ENCODE assay signal across 12 cellular contexts in genomic region chr20:19978511-19979210, GRCh38. TPM values are rescaled to one million over a fixed set of nuclear protein-coding genes. Genes with fewer than 3 reads are reported as not detected.
DNase-seq lines count a peak whose midpoint lies in the region; ATAC-seq and TF ChIP-seq lines count a peak whose summit lies in the region.
"Had no signal": no experiment of that assay in that cellular context is flagged by ENCODE, and none has a peak within 500 bp of the region (broad histone marks: within the 10 kb centered on the region; RNA-seq: fewer than 3 reads in every experiment).

No MANE protein-coding gene starts in this region.

- no peak overlapping the region for H3K14ac ChIP-seq in mesenchymal stem cell (ENCODE audit: low read length in 2 of 2)

- intact Hi-C loops in tibial artery (cut with DNase I; ENCODE audit: low total_unique reads) = no loop called here

- 88% methylated on average over 6 of the region's 6 CpGs for WGBS in mesenchymal stem cell

- H3K79me1 ChIP-seq in mesenchymal stem cell (replicated peaks; ENCODE audit: low read length, poor library complexity, severe bottlenecking) = no peaks in the 10 kb centered on the region

- no peaks in the 10 kb centered on the region for H3K27me3 ChIP-seq in mesenchymal stem cell (ENCODE audit: control insufficient read depth in 1 of 2, insufficient read depth in 1 of 2, low read length in 2 of 2)
- H3K27me3 ChIP-seq in tibial artery = no peaks in the 10 kb centered on the region

- H3K18ac ChIP-seq in mesenchymal stem cell (ENCODE audit: low read depth in 1 of 2, low read length in 2 of 2) = peak overlapping the region in 1 of 2 experiments; percentile 26

- peak overlapping the region in 1 of 2 experiments; percentile 70 for H2BK12ac ChIP-seq in mesenchymal stem cell (ENCODE audit: low read length in 2 of 2)

- no peak overlapping the region for H2BK15ac ChIP-seq in mesenchymal stem cell (ENCODE audit: low read depth, poor library complexity, severe bottlenecking)

- peak overlapping the region; percentile 96 for H3K9ac ChIP-seq in mesenchymal stem cell (ENCODE audit: low read length)

- H2AK5ac ChIP-seq in mesenchymal stem cell (ENCODE audit: low read length, severe bottlenecking) = peak overlapping the region; percentile 25

- H3K27ac ChIP-seq in mesenchymal stem cell (ENCODE audit: low read length, poor library complexity, severe bottlenecking) (peak overlapping the region; percentile 99), tibial artery (peak overlapping the region; percentile 85 to 87)
- H3K27ac ChIP-seq: neutrophil had no signal

- no peak overlapping the region for H2BK5ac ChIP-seq in mesenchymal stem cell (ENCODE audit: low read depth, low read length, poor library complexity, severe bottlenecking)

- no peak overlapping the region for H2AFZ ChIP-seq in mesenchymal stem cell (ENCODE audit: low read depth, low read length)

- H4K8ac ChIP-seq in mesenchymal stem cell (ENCODE audit: low read length) = peak overlapping the region; percentile 19

- H3K9me3 ChIP-seq in mesenchymal stem cell (ENCODE audit: control insufficient read depth, low read length) = no peaks in the 10 kb centered on the region
- H3K9me3 ChIP-seq in tibial artery = no peaks in the 10 kb centered on the region
- H3K9me3 ChIP-seq: neutrophil had no signal

- peak overlapping the region in 1 of 2 experiments; percentile 65 for H3K4ac ChIP-seq in mesenchymal stem cell (ENCODE audit: low read depth in 1 of 2, low read length in 2 of 2)

- H3K4me3 ChIP-seq in epithelial cell of esophagus (ENCODE audit: low read length) (peak overlapping the region; percentile 93), mesenchymal stem cell (ENCODE audit: insufficient read depth in 1 of 2, low read depth in 1 of 2, low read length in 2 of 2) (peak overlapping the region in 1 of 2 experiments; percentile 96), tibial artery (no peak overlapping the region)

- peak overlapping the region; percentile 21 for H2BK120ac ChIP-seq in mesenchymal stem cell (ENCODE audit: low read depth, low read length)

- peaks cover 22 to 50% of the 10 kb centered on the region in 2 experiments for H3K36me3 ChIP-seq in mesenchymal stem cell (ENCODE audit: control insufficient read depth in 1 of 2, insufficient read depth in 2 of 2, low read depth in 1 of 2, low read length in 2 of 2)
- H3K36me3 ChIP-seq in tibial artery = no peaks in the 10 kb centered on the region
- H3K36me3 ChIP-seq: neutrophil had no signal

- H4K91ac ChIP-seq in mesenchymal stem cell (ENCODE audit: low read length) = no peak overlapping the region

- no peak overlapping the region for H3K4me2 ChIP-seq in mesenchymal stem cell (ENCODE audit: low read length, poor library complexity, severe bottlenecking)

- TF ChIP-seq CTCF in epithelial cell of esophagus (IDR thresholded peaks at IDR 0.05; ENCODE audit: insufficient read depth, low read depth, low read length, missing control alignments) = no peak
- no peak for TF ChIP-seq CTCF in tibial artery (IDR thresholded peaks at IDR 0.05)

- no peak for ATAC-seq in HG03039 (IDR thresholded peaks at IDR 0.05; ENCODE audit: unreplicated experiment)
- ATAC-seq: HepG2 had no signal

- H3K23ac ChIP-seq in mesenchymal stem cell (ENCODE audit: low read length in 2 of 2) = no peak overlapping the region

- H3K4me1 ChIP-seq in mesenchymal stem cell (ENCODE audit: control insufficient read depth, insufficient read depth, low read depth, low read length) (peaks cover 36% of the 10 kb centered on the region), tibial artery (peaks cover 0 to 87% (median 61%) of the 10 kb centered on the region in 4 donors)

- DNase-seq in NCI-H226 (peak; percentile 39), epithelial cell of esophagus (ENCODE audit: low read depth) (no peak), mesenchymal stem cell (no peak), tibial artery (no peak), mucosa of gallbladder (ENCODE audit: low spot score) (no peak), SIG-M5 treated with dmso at 0.1 percent for 504 hours (lab: John Stamatoyannopoulos, UW; ENCODE audit: unreplicated experiment) (no peak)
- DNase-seq in effector CD4-positive, alpha-beta T cell = no peak
- DNase-seq: NCI-H2081 treated with DMSO at 0.1 percent for 48 hours, RPMI8226 had no signal

RNA-seq across cellular contexts. Expression of gene NAA20, which starts 38.5 kb away (rescaled TPM):
- polyA plus RNA-seq in mesenchymal stem cell (2013, experiment 1 of 2) = 64.7 TPM
- 67.5 TPM for polyA plus RNA-seq in mesenchymal stem cell (2013, experiment 2 of 2)
- 54.3 TPM for total RNA-seq in mucosa of gallbladder
